ENCODE assay signal across 20 cellular contexts in genomic region chr6:5063617-5064016, GRCh38. TPM values are rescaled to one million over a fixed set of nuclear protein-coding genes. Genes with fewer than 3 reads are reported as not detected.
A peak's percentile ranks its signal among the peaks of the same experiment; 100 is the strongest.
DNase-seq lines count a peak whose midpoint lies in the region; ATAC-seq, FAIRE-seq and TF ChIP-seq lines count a peak whose summit lies in the region.
"Had no signal": no experiment of that assay in that cellular context is flagged by ENCODE, and none has a peak within 500 bp of the region (broad histone marks: within the 10 kb centered on the region; RNA-seq: fewer than 3 reads in every experiment).

No MANE protein-coding gene starts in this region.

- H3K36me3 ChIP-seq in HepG2 (replicated peaks in 1 of 2; ENCODE audit: control insufficient read depth in 1 of 2, insufficient read depth in 2 of 2, low read length in 2 of 2) (no peaks in the 10 kb centered on the region), right lobe of liver (no peaks in the 10 kb centered on the region), H1 (ENCODE audit: control insufficient read depth in 2 of 4, insufficient read depth in 4 of 4, low read length in 3 of 4) (no peaks in the 10 kb centered on the region), upper lobe of left lung (no peaks in the 10 kb centered on the region)

- no peak overlapping the region for H3K56ac ChIP-seq in H1 (replicated peaks; ENCODE audit: insufficient read length, low read depth, low read length)

- H2BK12ac ChIP-seq in H1 (ENCODE audit: low read depth, low read length), result no peak overlapping the region

- no peak overlapping the region for H3K23ac ChIP-seq in H1 (ENCODE audit: insufficient read length)

- H3K4ac ChIP-seq in H1 (replicated peaks; ENCODE audit: insufficient read length, low read depth, low read length), result no peak overlapping the region

- WGBS in HepG2 (ENCODE audit: low lambda C conversion rate), result 89% methylated on average over 8 of the region's 8 CpGs
- WGBS in right lobe of liver (ENCODE audit: insufficient coverage, low coverage, low lambda C conversion rate, missing lambda C conversion rate), result 96% methylated on average over 4 of the region's 8 CpGs
- WGBS in H1 (ENCODE audit: extremely low coverage in 1 of 2, insufficient coverage in 1 of 2, insufficient read length in 1 of 2, insufficient replicate concordance in 2 of 2, low coverage in 1 of 2, low lambda C conversion rate in 2 of 2, missing lambda C conversion rate in 1 of 2), 2 experiments, result 88% methylated on average over 7 of the region's 8 CpGs; no CpG with 5 or more reads in 1 of the 2 experiments
- WGBS in upper lobe of left lung, 2 donors, result 93% methylated on average over 7 to 8 of the region's 8 CpGs

- no peak overlapping the region for H2AK5ac ChIP-seq in H1 (ENCODE audit: low read depth, low read length)

- no peak for ATAC-seq in HepG2
- ATAC-seq in right lobe of liver, result no peak
- ATAC-seq in upper lobe of left lung (ENCODE audit: low FRiP score in 2 of 2), result peak; percentile 21 to 61
- no peak for ATAC-seq in Right ventricle myocardium superior (ENCODE audit: poor library complexity)
- no peak for ATAC-seq in Right ventricle myocardium inferior
- ATAC-seq: GM23338 had no signal

- TF ChIP-seq CTCF in HepG2 (CRISPR knock-in tag; IDR thresholded peaks at IDR 0.05), result no peak
- TF ChIP-seq CTCF in right lobe of liver (IDR thresholded peaks at IDR 0.05), result no peak
- no peak for TF ChIP-seq CTCF in H1 (IDR thresholded peaks at IDR 0.05; ENCODE audit: control extremely low read depth in 1 of 3, insufficient read depth in 1 of 3, low read depth in 1 of 3, low read length in 3 of 3)
- TF ChIP-seq CTCF in upper lobe of left lung (IDR thresholded peaks at IDR 0.05), result no peak

- no peaks in the 10 kb centered on the region for H4K20me1 ChIP-seq in HepG2 (ENCODE audit: insufficient read depth, low read length)
- H4K20me1 ChIP-seq in H1 (replicated peaks in 1 of 2; ENCODE audit: control insufficient read depth in 1 of 2, insufficient read depth in 2 of 2, low read length in 2 of 2), result no peaks in the 10 kb centered on the region

- POLR2A ChIA-PET in HepG2 (lab: Yijun Ruan, JAX), result interaction anchor here (2.1 kb wide), 1 partner anchor 19 kb away, joined by 4 read pairs; no protein-coding TSS in a partner anchor
- POLR2A ChIA-PET in H1 (lab: Charles Lee; ENCODE audit: partially characterized antibody), result no interaction called here

- TF ChIP-seq POLR2A in HepG2 (IDR thresholded peaks at IDR 0.05; ENCODE audit: insufficient read depth in 1 of 2, low read depth in 2 of 2, low read length in 2 of 2) (no peak), right lobe of liver (IDR thresholded peaks at IDR 0.05) (no peak), H1 (IDR thresholded peaks at IDR 0.05; ENCODE audit: control extremely low read depth in 1 of 2, low read depth in 2 of 2, low read length in 2 of 2) (no peak), upper lobe of left lung (IDR thresholded peaks at IDR 0.05) (no peak)

- intact Hi-C loops in HepG2 (cut with micrococcal nuclease; ENCODE audit: unreplicated experiment) (no loop called here), right lobe of liver (cut with DNase I) (no loop called here), Right ventricle myocardium superior (cut with DNase I) (no loop called here), Right ventricle myocardium inferior (cut with DNase I) (no loop called here)

- H4K5ac ChIP-seq in H1 (ENCODE audit: insufficient read length, low read depth, low read length), result no peak overlapping the region

- no peak overlapping the region for H4K91ac ChIP-seq in H1 (replicated peaks; ENCODE audit: insufficient read length, low read length)

- H3K4me3 ChIP-seq in HepG2 (replicated peaks in 1 of 3; ENCODE audit: insufficient read depth in 1 of 3, low read depth in 2 of 3, low read length in 3 of 3) (no peak overlapping the region), right lobe of liver (no peak overlapping the region), H1 (ENCODE audit: extremely low read depth in 1 of 4, insufficient read depth in 2 of 4, low read depth in 3 of 4, low read length in 4 of 4) (no peak overlapping the region), upper lobe of left lung (no peak overlapping the region)
- H3K4me3 ChIP-seq: GM23338 had no signal

- no TSS peak for BruUV-seq in HepG2 (replicated peaks; lab: Mats Ljungman, UMichigan)

- TF ChIP-seq EP300 in HepG2 (IDR thresholded peaks at IDR 0.05; ENCODE audit: low read depth in 2 of 2, low read length in 2 of 2), result no peak
- TF ChIP-seq EP300 in HepG2 (CRISPR knock-in tag; IDR thresholded peaks at IDR 0.05; ENCODE audit: borderline replicate concordance), result no peak
- no peak for TF ChIP-seq EP300 in H1 (IDR thresholded peaks at IDR 0.05; ENCODE audit: borderline replicate concordance in 1 of 2, low read depth in 2 of 2, low read length in 2 of 2)
- TF ChIP-seq EP300 in upper lobe of left lung (IDR thresholded peaks at IDR 0.05), result no peak

- no peak overlapping the region for H3K18ac ChIP-seq in H1 (ENCODE audit: extremely low read depth, low read length)

- peaks cover 74% of the 10 kb centered on the region for H3K4me1 ChIP-seq in HepG2 (ENCODE audit: insufficient read depth, low read length)
- peaks cover 0 to 33% (median 9%) of the 10 kb centered on the region in 4 donors for H3K4me1 ChIP-seq in right lobe of liver
- no peaks in the 10 kb centered on the region for H3K4me1 ChIP-seq in H1 (replicated peaks in 1 of 4; ENCODE audit: control insufficient read depth in 3 of 4, insufficient read depth in 4 of 4, low read length in 3 of 4)
- H3K4me1 ChIP-seq in upper lobe of left lung, result no peaks in the 10 kb centered on the region

- H3K9ac ChIP-seq in HepG2 (ENCODE audit: insufficient read depth, low read depth, low read length) (no peak overlapping the region), H1 (replicated peaks in 1 of 4; ENCODE audit: extremely low read depth in 1 of 4, low read depth in 3 of 4, low read length in 3 of 4) (no peak overlapping the region)

- H3K9me3 ChIP-seq in HepG2 (ENCODE audit: low read length), result no peaks in the 10 kb centered on the region
- H3K9me3 ChIP-seq in right lobe of liver, result no peaks in the 10 kb centered on the region
- H3K9me3 ChIP-seq in H1 (ENCODE audit: insufficient read depth in 2 of 2, low read depth in 1 of 2, low read length in 1 of 2), result no peaks in the 10 kb centered on the region; a peak in 1 of 4 replicates
- peaks cover 0 to 11% (median 0%) of the 10 kb centered on the region in 4 donors for H3K9me3 ChIP-seq in upper lobe of left lung

- H3K27me3 ChIP-seq in HepG2 (ENCODE audit: control insufficient read depth in 1 of 2, insufficient read depth in 2 of 2, low read length in 2 of 2) (no peaks in the 10 kb centered on the region), right lobe of liver (no peaks in the 10 kb centered on the region), H1 (replicated peaks in 1 of 4; ENCODE audit: control insufficient read depth in 3 of 4, extremely low read depth in 1 of 4, insufficient read depth in 3 of 4, low read length in 3 of 4) (no peaks in the 10 kb centered on the region), upper lobe of left lung (no peaks in the 10 kb centered on the region)

- H3K14ac ChIP-seq in H1 (ENCODE audit: insufficient read length), result no peak overlapping the region

- H3K23me2 ChIP-seq in H1 (ENCODE audit: low read depth, low read length), result no peaks in the 10 kb centered on the region

- DNase-seq in HepG2 (ENCODE audit: low spot score) (no peak), right lobe of liver (no peak), H1 (ENCODE audit: low read depth in 1 of 2, low spot score in 2 of 2) (no peak), upper lobe of left lung (peak in 1 of 2 donors; percentile 53), Right ventricle myocardium superior (no peak), Right ventricle myocardium inferior (ENCODE audit: missing footprints) (no peak), putamen (ENCODE audit: low spot score) (no peak)
- DNase-seq: C1 segment of cervical spinal cord; Calu3; CD4-positive, alpha-beta memory T cell; COR-L47; DMS79 treated with DMSO at 0.1 percent for 48 hours; GF-D8; H7; HCEC 1CT had no signal

- H2BK20ac ChIP-seq in H1 (ENCODE audit: low read length), result no peak overlapping the region

- H3K4me2 ChIP-seq in HepG2 (ENCODE audit: low read depth, low read length) (no peak overlapping the region), H1 (ENCODE audit: insufficient read depth in 1 of 2, low read depth in 2 of 2, low read length in 2 of 2) (no peak overlapping the region)
- H3K4me2 ChIP-seq: GM23338 had no signal

- no peak overlapping the region for H2BK120ac ChIP-seq in H1 (replicated peaks; ENCODE audit: low read depth, low read length)

- TF ChIP-seq RAD21 in HepG2 (CRISPR knock-in tag; IDR thresholded peaks at IDR 0.05) (no peak), H1 (IDR thresholded peaks at IDR 0.05 in 1 of 2, conservative IDR thresholded peaks at IDR 0.05 in 1 of 2; ENCODE audit: low read depth in 2 of 2, low read length in 2 of 2) (no peak)

- H3K79me1 ChIP-seq in H1 (ENCODE audit: low read depth, low read length), result no peaks in the 10 kb centered on the region

- CTCF ChIA-PET in HepG2 (lab: Yijun Ruan, JAX; ENCODE audit: low intra/inter-chr PET ratio, low total read pairs) (no interaction called here), H1 (lab: Charles Lee; ENCODE audit: partially characterized antibody) (no interaction called here)

- FAIRE-seq in HepG2 (lab: Jason Lieb, UNC) (no peak), H1 (lab: Jason Lieb, UNC) (no peak)
- FAIRE-seq: A204.1, GM12891, GM18507 had no signal

- no peak overlapping the region for H2BK5ac ChIP-seq in H1 (ENCODE audit: low read depth, low read length)

- in situ Hi-C loops in HepG2 (cut with HindIII; ENCODE audit: extremely low pct_ligation_motif_present, low pct_unique_long_range_greater_than_20kb), result no loop called here

- H3K27ac ChIP-seq in HepG2 (ENCODE audit: extremely low read length, insufficient read depth, low read length), result peak overlapping the region; percentile 8
- no peak overlapping the region for H3K27ac ChIP-seq in right lobe of liver
- no peak overlapping the region for H3K27ac ChIP-seq in H1 (ENCODE audit: low read depth, low read length)
- no peak overlapping the region for H3K27ac ChIP-seq in upper lobe of left lung
- H3K27ac ChIP-seq: 22Rv1 had no signal

- H2AFZ ChIP-seq in HepG2 (ENCODE audit: low read length), result no peak overlapping the region
- no peak overlapping the region for H2AFZ ChIP-seq in H1 (ENCODE audit: low read length)
- H2AFZ ChIP-seq: GM23338 had no signal

- H3K79me2 ChIP-seq in HepG2 (ENCODE audit: insufficient read depth, low read length), result no peaks in the 10 kb centered on the region
- no peaks in the 10 kb centered on the region for H3K79me2 ChIP-seq in H1 (ENCODE audit: control insufficient read depth in 1 of 2, insufficient read depth in 2 of 2, low read length in 2 of 2)

- no peak overlapping the region for H2BK15ac ChIP-seq in H1 (ENCODE audit: low read length)

- H4K8ac ChIP-seq in H1 (ENCODE audit: extremely low read depth, insufficient read depth, low read length), result 0 out of 2 replicates have a peak overlapping the region, but pooled peaks have one; percentile 80

RNA-seq across cellular contexts. Expression of gene PPP1R3G, which starts 21.5 kb away (rescaled TPM):
- total RNA-seq in HepG2 (2016; rRNA removed; fragmentation: Illumina TruSeq; extraction: Trizol) (0.56 and 1.2 TPM in 2 replicates), right lobe of liver (under 1 TPM; 0.35 to 0.98 (median 0.52) TPM), upper lobe of left lung (under 1 TPM in 5 of 6 donors, not detected in 1; 0.10 to 0.64 (median 0.37) TPM), Right ventricle myocardium superior (14.2 TPM), Right ventricle myocardium inferior (13.1 TPM)
- total RNA-seq in HepG2 (2016; cell fraction: cytosol; rRNA removed; fragmentation: Illumina TruSeq; extraction: Trizol; ENCODE audit: low read depth), result 0.18 and 0.20 TPM in 2 replicates
- 0.61 and 1.0 TPM in 2 replicates for total RNA-seq in HepG2 (2016; cell fraction: insoluble cytoplasmic fraction; rRNA removed; fragmentation: Illumina TruSeq; extraction: Trizol)
- 0.52 and 0.74 TPM in 2 replicates for total RNA-seq in HepG2 (2016; cell fraction: membrane; rRNA removed; fragmentation: Illumina TruSeq; extraction: Trizol)
- total RNA-seq in HepG2 (2016; cell fraction: nucleus; rRNA removed; fragmentation: Illumina TruSeq; extraction: Trizol), result 0.88 and 1.0 TPM in 2 replicates
- polyA plus RNA-seq in HepG2 (2011; rRNA removed) (1.3 and 1.8 TPM in 2 replicates), H1 (2011; rRNA removed) (0.03 and 0.06 TPM in 2 replicates)
- polyA plus RNA-seq in HepG2 (2011; cell fraction: cytosol; rRNA removed), result 1.5 and 1.9 TPM in 2 replicates
- polyA plus RNA-seq in HepG2 (2011; cell fraction: nucleus; rRNA removed), result 3.4 and 3.6 TPM in 2 replicates
- polyA plus RNA-seq in HepG2 (2012), result 2.0 and 2.2 TPM in 2 replicates
- polyA plus RNA-seq in HepG2 (2016; cell fraction: cytosol; fragmentation: Illumina TruSeq; extraction: Trizol; ENCODE audit: low read depth), result 0.11 TPM in 2 replicates
- 0.44 and 0.60 TPM in 2 replicates for polyA plus RNA-seq in HepG2 (2016; cell fraction: insoluble cytoplasmic fraction; fragmentation: Illumina TruSeq; extraction: Trizol; ENCODE audit: low read depth)
- 0.29 and 0.52 TPM in 2 replicates for polyA plus RNA-seq in HepG2 (2016; cell fraction: membrane; fragmentation: Illumina TruSeq; extraction: Trizol; ENCODE audit: low read depth)
- polyA plus RNA-seq in HepG2 (2016; cell fraction: nucleus; fragmentation: Illumina TruSeq; extraction: Trizol; ENCODE audit: insufficient read depth, low read depth), result 0.61 and 0.77 TPM in 2 replicates
- polyA minus RNA-seq in HepG2 (2011; rRNA and poly(A)+ RNA removed; ENCODE audit: low replicate concordance), result 0.14 and 3.0 TPM in 2 replicates
- 2.1 and 2.3 TPM in 2 replicates for polyA minus RNA-seq in HepG2 (2011; cell fraction: cytosol; rRNA and poly(A)+ RNA removed)
- polyA minus RNA-seq in HepG2 (2011; cell fraction: nucleus; rRNA and poly(A)+ RNA removed), result 4.5 and 4.8 TPM in 2 replicates
- 0.09 TPM in 1 of 2 replicates, not detected in the other for total RNA-seq in H1 (2021; fragmentation: NEBNext Ultra II Directional; extraction: Animal tissue kit (Norgen Biotek cat#: 25700))
- 0.06 TPM for polyA plus RNA-seq in H1 (2011; cell fraction: cytosol; rRNA removed)
- 0.06 TPM for polyA plus RNA-seq in H1 (2011; cell fraction: nucleus; rRNA removed)
- polyA plus RNA-seq in H1 (2012, experiment 1 of 2), result 0.09 to 0.19 TPM (median 0.12 TPM) in 4 replicates
- 0.04 TPM for polyA plus RNA-seq in H1 (2012, experiment 2 of 2)
- 0.04 TPM for polyA plus RNA-seq in H1 (2013, experiment 1 of 2)
- polyA plus RNA-seq in H1 (2013, experiment 2 of 2), result 0.06 TPM
- 0.07 TPM in 1 of 2 replicates, not detected in the other for polyA minus RNA-seq in H1 (2011; rRNA and poly(A)+ RNA removed)
- polyA minus RNA-seq in H1 (2011; cell fraction: cytosol; rRNA and poly(A)+ RNA removed), result not detected
- polyA minus RNA-seq in H1 (2011; cell fraction: nucleus; rRNA and poly(A)+ RNA removed), result not detected
- total RNA-seq: CD4-positive, alpha-beta memory T cell had no signal
- polyA plus RNA-seq: CD4-positive, alpha-beta memory T cell had no signal

RNA-seq across cellular contexts. Expression of gene RPP40, which starts 59.8 kb away (rescaled TPM):
- total RNA-seq in HepG2 (2016; rRNA removed; fragmentation: Illumina TruSeq; extraction: Trizol), result 41.2 and 64.0 TPM in 2 replicates
- 6.2 and 9.4 TPM in 2 replicates for total RNA-seq in HepG2 (2016; cell fraction: cytosol; rRNA removed; fragmentation: Illumina TruSeq; extraction: Trizol; ENCODE audit: low read depth)
- 44.8 and 65.5 TPM in 2 replicates for total RNA-seq in HepG2 (2016; cell fraction: insoluble cytoplasmic fraction; rRNA removed; fragmentation: Illumina TruSeq; extraction: Trizol)
- 13.3 and 13.7 TPM in 2 replicates for total RNA-seq in HepG2 (2016; cell fraction: membrane; rRNA removed; fragmentation: Illumina TruSeq; extraction: Trizol)
- 22.1 and 24.0 TPM in 2 replicates for total RNA-seq in HepG2 (2016; cell fraction: nucleus; rRNA removed; fragmentation: Illumina TruSeq; extraction: Trizol)
- 18.0 and 19.4 TPM in 2 replicates for polyA plus RNA-seq in HepG2 (2011; rRNA removed)
- 7.7 and 14.3 TPM in 2 replicates for polyA plus RNA-seq in HepG2 (2011; cell fraction: cytosol; rRNA removed)
- 6.5 and 6.6 TPM in 2 replicates for polyA plus RNA-seq in HepG2 (2011; cell fraction: nucleus; rRNA removed)
- polyA plus RNA-seq in HepG2 (2012), result 26.7 and 29.8 TPM in 2 replicates
- 15.4 and 17.1 TPM in 2 replicates for polyA plus RNA-seq in HepG2 (2016; cell fraction: cytosol; fragmentation: Illumina TruSeq; extraction: Trizol; ENCODE audit: low read depth)
- 66.0 and 77.9 TPM in 2 replicates for polyA plus RNA-seq in HepG2 (2016; cell fraction: insoluble cytoplasmic fraction; fragmentation: Illumina TruSeq; extraction: Trizol; ENCODE audit: low read depth)
- polyA plus RNA-seq in HepG2 (2016; cell fraction: membrane; fragmentation: Illumina TruSeq; extraction: Trizol; ENCODE audit: low read depth), result 17.5 and 18.0 TPM in 2 replicates
- polyA plus RNA-seq in HepG2 (2016; cell fraction: nucleus; fragmentation: Illumina TruSeq; extraction: Trizol; ENCODE audit: insufficient read depth, low read depth), result 29.6 and 31.9 TPM in 2 replicates
- 9.4 and 13.4 TPM in 2 replicates for polyA minus RNA-seq in HepG2 (2011; rRNA and poly(A)+ RNA removed; ENCODE audit: low replicate concordance)
- 6.6 and 7.6 TPM in 2 replicates for polyA minus RNA-seq in HepG2 (2011; cell fraction: cytosol; rRNA and poly(A)+ RNA removed)
- polyA minus RNA-seq in HepG2 (2011; cell fraction: nucleus; rRNA and poly(A)+ RNA removed), result 24.3 and 26.1 TPM in 2 replicates
- 10 to 100 TPM in 1 of 6 experiments, 1 to 10 TPM in 5; 2.8 to 15.5 (median 5.5) TPM for total RNA-seq in right lobe of liver
- 15.7 and 17.1 TPM in 2 replicates for total RNA-seq in H1 (2021; fragmentation: NEBNext Ultra II Directional; extraction: Animal tissue kit (Norgen Biotek cat#: 25700))
- 5.1 and 7.0 TPM in 2 replicates for polyA plus RNA-seq in H1 (2011; rRNA removed)
- 8.8 TPM for polyA plus RNA-seq in H1 (2011; cell fraction: cytosol; rRNA removed)
- 3.6 TPM for polyA plus RNA-seq in H1 (2011; cell fraction: nucleus; rRNA removed)
- polyA plus RNA-seq in H1 (2012, experiment 1 of 2), result 10.1 to 15.2 TPM (median 10.3 TPM) in 4 replicates
- polyA plus RNA-seq in H1 (2012, experiment 2 of 2), result 7.5 TPM
- 10.9 TPM for polyA plus RNA-seq in H1 (2013, experiment 1 of 2)
- polyA plus RNA-seq in H1 (2013, experiment 2 of 2), result 12.1 TPM
- 3.3 and 4.9 TPM in 2 replicates for polyA minus RNA-seq in H1 (2011; rRNA and poly(A)+ RNA removed)
- 4.3 TPM for polyA minus RNA-seq in H1 (2011; cell fraction: cytosol; rRNA and poly(A)+ RNA removed)
- 4.4 TPM for polyA minus RNA-seq in H1 (2011; cell fraction: nucleus; rRNA and poly(A)+ RNA removed)
- total RNA-seq in upper lobe of left lung, result 1 to 10 TPM in 5 of 6 donors, not detected in 1; 2.4 to 7.9 (median 4.3) TPM
- 3.1 TPM for total RNA-seq in Right ventricle myocardium superior
- total RNA-seq in Right ventricle myocardium inferior, result 4.2 TPM

Comparison
In these comparisons a context has a peak if more than half of its experiments do, and no peak if none do; other contexts are left out.
1. ATAC-seq: peak in upper lobe of left lung (2 of 2); none in HepG2 (single experiment), right lobe of liver (0 of 4), Right ventricle myocardium superior (single experiment) and Right ventricle myocardium inferior (single experiment).
2. Of the 41 proteins assayed by ChIP-seq in both HepG2 and H1: peak only in HepG2: ZNF274; only in H1: none; in both: none; in neither: 40.